ENCODE assay signal across 25 cellular contexts in the genomic region with DNA sequence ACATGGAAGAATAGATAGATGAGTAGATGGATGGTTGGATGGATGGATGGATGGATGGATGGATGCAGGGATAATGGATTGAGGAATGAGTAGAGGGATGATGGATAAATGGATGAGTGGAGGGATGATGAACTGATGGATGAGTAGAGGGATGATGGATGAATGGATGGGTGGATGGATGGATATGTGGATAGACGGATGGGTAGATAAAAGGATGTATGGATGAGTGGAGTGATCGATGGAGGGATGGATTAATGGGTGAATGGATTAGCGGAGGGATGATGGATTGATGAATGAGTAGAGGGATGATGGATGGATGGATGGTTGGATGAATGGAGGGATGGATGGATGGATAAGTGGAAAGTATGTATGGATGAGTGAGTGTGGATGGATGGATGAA.
DNase-seq lines count a peak whose midpoint lies in the region; ATAC-seq, FAIRE-seq and TF ChIP-seq lines count a peak whose summit lies in the region.
"Had no signal": no experiment of that assay in that cellular context is flagged by ENCODE, and none has a peak within 500 bp of the region (broad histone marks: within the 10 kb centered on the region; RNA-seq: fewer than 3 reads in every experiment).

No MANE protein-coding gene starts in this region.

- H3K36me3 ChIP-seq in H1 (ENCODE audit: control insufficient read depth in 2 of 4, insufficient read depth in 4 of 4, low read length in 3 of 4) (no peaks in the 10 kb centered on the region), mesenchymal stem cell (ENCODE audit: control insufficient read depth in 1 of 2, insufficient read depth in 2 of 2, low read depth in 1 of 2, low read length in 2 of 2) (no peaks in the 10 kb centered on the region)
- H3K36me3 ChIP-seq: BLaER1 treated with 17β-estradiol and CSF1 and Interleukin-3, amounts not matched to agents 10 nM and 100 nM had no signal

- no peak overlapping the region for H4K8ac ChIP-seq in H1 (ENCODE audit: extremely low read depth, insufficient read depth, low read length)
- no peak overlapping the region for H4K8ac ChIP-seq in mesenchymal stem cell (ENCODE audit: low read length)

- H3K4me1 Mint-ChIP-seq in T-helper 2 cell treated with Interferon-gamma antibody and Interleukin-4, amounts not matched to agents 5 μg/mL and 100 μg/mL, for 36 hours (ENCODE audit: low read depth): no peaks in the 10 kb centered on the region

- FAIRE-seq in H1 (lab: Jason Lieb, UNC): no peak
- FAIRE-seq: D721Med, GM12878, GM12892, GM18507 had no signal

- H3K23me2 ChIP-seq in H1 (ENCODE audit: low read depth, low read length): peaks cover 6% of the 10 kb centered on the region; the same call in 1 of the 2 replicates

- H2AK5ac ChIP-seq in H1 (ENCODE audit: low read depth, low read length): no peak overlapping the region
- no peak overlapping the region for H2AK5ac ChIP-seq in mesenchymal stem cell (ENCODE audit: low read length, severe bottlenecking)

- no peak overlapping the region for H2BK12ac ChIP-seq in H1 (ENCODE audit: low read depth, low read length)
- peak overlapping the region; percentile 45 to 59 for H2BK12ac ChIP-seq in mesenchymal stem cell (ENCODE audit: low read length in 2 of 2)

- no peaks in the 10 kb centered on the region for H3K27me3 ChIP-seq in H1 (replicated peaks in 1 of 4; ENCODE audit: control insufficient read depth in 3 of 4, extremely low read depth in 1 of 4, insufficient read depth in 3 of 4, low read length in 3 of 4)
- no peaks in the 10 kb centered on the region for H3K27me3 ChIP-seq in mesenchymal stem cell (ENCODE audit: control insufficient read depth in 1 of 2, insufficient read depth in 1 of 2, low read length in 2 of 2)
- H3K27me3 ChIP-seq: BLaER1 treated with 17β-estradiol and CSF1 and Interleukin-3, amounts not matched to agents 10 nM and 100 nM had no signal

- ATAC-seq in HG02885 (IDR thresholded peaks at IDR 0.05; ENCODE audit: poor library complexity, unreplicated experiment): no peak
- ATAC-seq: CD8-positive, alpha-beta T cell; GM12878 had no signal

- H3K4me2 ChIP-seq in H1 (ENCODE audit: insufficient read depth in 1 of 2, low read depth in 2 of 2, low read length in 2 of 2) (no peak overlapping the region), mesenchymal stem cell (ENCODE audit: low read length, poor library complexity, severe bottlenecking) (no peak overlapping the region)
- H3K4me2 ChIP-seq: BLaER1 treated with 17β-estradiol and CSF1 and Interleukin-3, amounts not matched to agents 10 nM and 100 nM had no signal

- H3K18ac ChIP-seq in H1 (ENCODE audit: extremely low read depth, low read length) (no peak overlapping the region), mesenchymal stem cell (ENCODE audit: low read depth in 1 of 2, low read length in 2 of 2) (no peak overlapping the region)

- TF ChIP-seq RAD21 in H1 (IDR thresholded peaks at IDR 0.05 in 1 of 2, conservative IDR thresholded peaks at IDR 0.05 in 1 of 2; ENCODE audit: low read depth in 2 of 2, low read length in 2 of 2): no peak

- H3K14ac ChIP-seq in H1 (ENCODE audit: insufficient read length) (no peak overlapping the region), mesenchymal stem cell (ENCODE audit: low read length in 2 of 2) (no peak overlapping the region)

- H3K79me2 ChIP-seq in H1 (ENCODE audit: control insufficient read depth in 1 of 2, insufficient read depth in 2 of 2, low read length in 2 of 2): no peaks in the 10 kb centered on the region

- POLR2A ChIA-PET in H1 (lab: Charles Lee; ENCODE audit: partially characterized antibody): no interaction called here

- no peak overlapping the region for H2BK5ac ChIP-seq in H1 (ENCODE audit: low read depth, low read length)
- H2BK5ac ChIP-seq in mesenchymal stem cell (ENCODE audit: low read depth, low read length, poor library complexity, severe bottlenecking): no peak overlapping the region

- peak overlapping the region; percentile 0 for H3K27ac Mint-ChIP-seq in T-helper 2 cell treated with Interferon-gamma antibody and Interleukin-4, amounts not matched to agents 5 μg/mL and 100 μg/mL, for 36 hours
- H3K27ac Mint-ChIP-seq: CD4-positive, alpha-beta T cell; CD8-positive, alpha-beta T cell had no signal

- 93 to 99% methylated on average over 3 of the region's 3 CpGs for WGBS in H1 (ENCODE audit: extremely low coverage in 1 of 2, insufficient coverage in 1 of 2, insufficient read length in 1 of 2, insufficient replicate concordance in 2 of 2, low coverage in 1 of 2, low lambda C conversion rate in 2 of 2, missing lambda C conversion rate in 1 of 2), 2 experiments
- WGBS in mesenchymal stem cell: 97% methylated on average over 3 of the region's 3 CpGs

- TF ChIP-seq EP300 in H1 (IDR thresholded peaks at IDR 0.05; ENCODE audit: borderline replicate concordance in 1 of 2, low read depth in 2 of 2, low read length in 2 of 2): no peak

- H3K27me3 Mint-ChIP-seq in T-helper 2 cell treated with Interferon-gamma antibody and Interleukin-4, amounts not matched to agents 5 μg/mL and 100 μg/mL, for 36 hours (ENCODE audit: low read depth): no peaks in the 10 kb centered on the region
- H3K27me3 Mint-ChIP-seq: CD4-positive, alpha-beta T cell had no signal

- H3K27ac ChIP-seq in H1 (ENCODE audit: low read depth, low read length): no peak overlapping the region
- no peak overlapping the region for H3K27ac ChIP-seq in mesenchymal stem cell (ENCODE audit: low read length, poor library complexity, severe bottlenecking)
- H3K27ac ChIP-seq: 22Rv1; BLaER1 treated with 17β-estradiol and CSF1 and Interleukin-3, amounts not matched to agents 10 nM and 100 nM; C4-2B had no signal

- H4K5ac ChIP-seq in H1 (ENCODE audit: insufficient read length, low read depth, low read length): no peak overlapping the region

- H3K56ac ChIP-seq in H1 (replicated peaks; ENCODE audit: insufficient read length, low read depth, low read length): peak overlapping the region; percentile 26

- H3K9me3 Mint-ChIP-seq in T-helper 2 cell treated with Interferon-gamma antibody and Interleukin-4, amounts not matched to agents 5 μg/mL and 100 μg/mL, for 36 hours: peaks cover 11% of the 10 kb centered on the region
- H3K9me3 Mint-ChIP-seq: CD8-positive, alpha-beta T cell had no signal

- H4K91ac ChIP-seq in H1 (replicated peaks; ENCODE audit: insufficient read length, low read length) (no peak overlapping the region), mesenchymal stem cell (ENCODE audit: low read length) (no peak overlapping the region)

- H2BK120ac ChIP-seq in H1 (replicated peaks; ENCODE audit: low read depth, low read length) (no peak overlapping the region), mesenchymal stem cell (ENCODE audit: low read depth, low read length) (no peak overlapping the region)

- H3K4me1 ChIP-seq in H1 (replicated peaks in 1 of 4; ENCODE audit: control insufficient read depth in 3 of 4, insufficient read depth in 4 of 4, low read length in 3 of 4) (no peaks in the 10 kb centered on the region; a peak in 1 of 7 replicates), mesenchymal stem cell (ENCODE audit: control insufficient read depth, insufficient read depth, low read depth, low read length) (peaks cover 8% of the 10 kb centered on the region)
- H3K4me1 ChIP-seq: BLaER1 treated with 17β-estradiol and CSF1 and Interleukin-3, amounts not matched to agents 10 nM and 100 nM; Caco-2 had no signal

- H3K4ac ChIP-seq in H1 (replicated peaks; ENCODE audit: insufficient read length, low read depth, low read length) (no peak overlapping the region), mesenchymal stem cell (ENCODE audit: low read depth in 1 of 2, low read length in 2 of 2) (peak overlapping the region in 1 of 2 experiments; percentile 31)

- H2BK15ac ChIP-seq in H1 (ENCODE audit: low read length): no peak overlapping the region
- H2BK15ac ChIP-seq in mesenchymal stem cell (ENCODE audit: low read depth, poor library complexity, severe bottlenecking): no peak overlapping the region

- CTCF ChIA-PET in H1 (lab: Charles Lee; ENCODE audit: partially characterized antibody): interaction anchor here (1.1 kb wide), 1 partner anchor 21 kb away, joined by 3 read pairs; no protein-coding TSS in a partner anchor

- H3K23ac ChIP-seq in H1 (ENCODE audit: insufficient read length) (no peak overlapping the region), mesenchymal stem cell (ENCODE audit: low read length in 2 of 2) (no peak overlapping the region)

- H3K9me3 ChIP-seq in H1 (ENCODE audit: insufficient read depth in 2 of 2, low read depth in 1 of 2, low read length in 1 of 2): no peaks in the 10 kb centered on the region
- H3K9me3 ChIP-seq in mesenchymal stem cell (ENCODE audit: control insufficient read depth, low read length): no peaks in the 10 kb centered on the region
- H3K9me3 ChIP-seq: BLaER1 treated with 17β-estradiol and CSF1 and Interleukin-3, amounts not matched to agents 10 nM and 100 nM had no signal

- H2BK20ac ChIP-seq in H1 (ENCODE audit: low read length): no peak overlapping the region

- H3K4me3 Mint-ChIP-seq in T-helper 2 cell treated with Interferon-gamma antibody and Interleukin-4, amounts not matched to agents 5 μg/mL and 100 μg/mL, for 36 hours: no peak overlapping the region
- H3K4me3 Mint-ChIP-seq: CD4-positive, alpha-beta T cell; CD8-positive, alpha-beta T cell had no signal

- H3K9ac ChIP-seq in H1 (replicated peaks in 1 of 4; ENCODE audit: extremely low read depth in 1 of 4, low read depth in 3 of 4, low read length in 3 of 4) (no peak overlapping the region), mesenchymal stem cell (ENCODE audit: low read length) (no peak overlapping the region)
- H3K9ac ChIP-seq: BLaER1 treated with 17β-estradiol and CSF1 and Interleukin-3, amounts not matched to agents 10 nM and 100 nM had no signal

- no peaks in the 10 kb centered on the region for H4K20me1 ChIP-seq in H1 (replicated peaks in 1 of 2; ENCODE audit: control insufficient read depth in 1 of 2, insufficient read depth in 2 of 2, low read length in 2 of 2)
- H4K20me1 ChIP-seq: BLaER1 treated with 17β-estradiol and CSF1 and Interleukin-3, amounts not matched to agents 10 nM and 100 nM had no signal

- no peak for TF ChIP-seq CTCF in H1 (IDR thresholded peaks at IDR 0.05; ENCODE audit: control extremely low read depth in 1 of 3, insufficient read depth in 1 of 3, low read depth in 1 of 3, low read length in 3 of 3)

- no peaks in the 10 kb centered on the region for H3K79me1 ChIP-seq in H1 (ENCODE audit: low read depth, low read length)
- H3K79me1 ChIP-seq in mesenchymal stem cell (replicated peaks; ENCODE audit: low read length, poor library complexity, severe bottlenecking): no peaks in the 10 kb centered on the region

- no peaks in the 10 kb centered on the region for H3K36me3 Mint-ChIP-seq in T-helper 2 cell treated with Interferon-gamma antibody and Interleukin-4, amounts not matched to agents 5 μg/mL and 100 μg/mL, for 36 hours (ENCODE audit: low read depth)
- H3K36me3 Mint-ChIP-seq: CD8-positive, alpha-beta T cell had no signal

- H3K4me3 ChIP-seq in H1 (ENCODE audit: extremely low read depth in 1 of 4, insufficient read depth in 2 of 4, low read depth in 3 of 4, low read length in 4 of 4): no peak overlapping the region
- no peak overlapping the region for H3K4me3 ChIP-seq in mesenchymal stem cell (ENCODE audit: insufficient read depth in 1 of 2, low read depth in 1 of 2, low read length in 2 of 2)
- H3K4me3 ChIP-seq: BLaER1 treated with 17β-estradiol and CSF1 and Interleukin-3, amounts not matched to agents 10 nM and 100 nM; GM12878 had no signal

- H2AFZ ChIP-seq in H1 (ENCODE audit: low read length) (no peak overlapping the region), mesenchymal stem cell (ENCODE audit: low read depth, low read length) (no peak overlapping the region)

- DNase-seq in T-helper 2 cell treated with Interferon-gamma antibody and Interleukin-4, amounts not matched to agents 5 μg/mL and 100 μg/mL, for 36 hours (ENCODE audit: low spot score): no peak
- DNase-seq in T-helper 2 cell (no peak), H1 (ENCODE audit: low read depth in 1 of 2, low spot score in 2 of 2) (no peak), mesenchymal stem cell (no peak), DMS 273 (lab: John Stamatoyannopoulos, UW; ENCODE audit: unreplicated experiment) (no peak)
- DNase-seq: ACHN; Caco-2; Calu3; CD4-positive, alpha-beta T cell; CD8-positive, alpha-beta T cell; DMS 273 treated with DMSO at 0.1 percent for 48 hours; DMS153; DMS53; DMS79; DND-41; EL; GDM1 had no signal

- no peak for TF ChIP-seq POLR2A in H1 (IDR thresholded peaks at IDR 0.05; ENCODE audit: control extremely low read depth in 1 of 2, low read depth in 2 of 2, low read length in 2 of 2)
